ENCODE assay signal across 8 cellular contexts in the genomic region with DNA sequence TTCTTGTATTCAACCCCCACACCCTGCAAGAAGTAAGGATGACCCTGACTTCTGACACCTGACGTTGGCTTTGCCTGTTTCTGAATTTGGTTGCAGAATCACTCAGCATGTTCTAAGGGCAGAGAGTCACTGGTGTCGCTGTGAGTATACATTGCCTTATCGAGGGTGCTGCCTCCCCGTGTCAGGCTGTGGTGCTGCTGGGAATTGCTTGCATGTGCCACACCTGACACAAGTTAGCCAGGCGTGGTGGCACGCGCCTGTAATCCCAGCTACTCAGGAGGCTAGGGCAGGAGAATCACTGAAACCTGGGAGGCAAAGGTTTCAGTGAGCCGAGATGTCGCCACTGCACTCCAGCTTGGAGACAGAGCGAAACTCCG. TPM values are rescaled to one million over a fixed set of nuclear protein-coding genes. Genes with fewer than 3 reads are reported as not detected.
DNase-seq lines count a peak whose midpoint lies in the region; ATAC-seq lines count a peak whose summit lies in the region.

No MANE protein-coding gene starts in this region.

- H3K27ac Mint-ChIP-seq in activated naive CD8-positive, alpha-beta T cell treated with anti-CD3 and anti-CD28 coated beads, Interleukin-2, amount 10 ng/mL, durations not matched to agents 7 days and 5 days = peak overlapping the region; percentile 48

- DNase-seq in D341Med (ENCODE audit: low spot score) = peak; percentile 68
- DNase-seq in SK-N-DZ (ENCODE audit: low spot score) = peak; percentile 41
- peak; percentile 59 for DNase-seq in activated naive CD8-positive, alpha-beta T cell treated with anti-CD3 and anti-CD28 coated beads, Interleukin-2, amount 10 ng/mL, durations not matched to agents 7 days and 5 days
- DNase-seq in midbrain (lab: John Stamatoyannopoulos, UW) = peak; percentile 5
- no peak for DNase-seq in HK-2 (ENCODE audit: unreplicated experiment)
- DNase-seq in retina = no peak
- DNase-seq in HuH-7 (ENCODE audit: low spot score) = no peak

- H3K27me3 Mint-ChIP-seq in activated naive CD8-positive, alpha-beta T cell treated with anti-CD3 and anti-CD28 coated beads, Interleukin-2, amount 10 ng/mL, durations not matched to agents 7 days and 5 days = peaks cover 15% of the 10 kb centered on the region

- H3K9me3 Mint-ChIP-seq in activated naive CD8-positive, alpha-beta T cell treated with anti-CD3 and anti-CD28 coated beads, Interleukin-2, amount 10 ng/mL, durations not matched to agents 7 days and 5 days = no peaks in the 10 kb centered on the region

- POLR2A ChIA-PET in activated naive CD8-positive, alpha-beta T cell treated with anti-CD3 and anti-CD28 coated beads, Interleukin-2, amount 10 ng/mL, durations not matched to agents 7 days and 5 days (lab: Charles Lee) = interaction anchor here (0.6 to 1.3 kb wide), 2 partner anchors 218 to 236 kb away, joined by 3 to 8 read pairs; no protein-coding TSS in a partner anchor

- H3K36me3 Mint-ChIP-seq in activated naive CD8-positive, alpha-beta T cell treated with anti-CD3 and anti-CD28 coated beads, Interleukin-2, amount 10 ng/mL, durations not matched to agents 7 days and 5 days = peaks cover 3% of the 10 kb centered on the region

- peaks cover 31% of the 10 kb centered on the region for H3K4me1 Mint-ChIP-seq in activated naive CD8-positive, alpha-beta T cell treated with anti-CD3 and anti-CD28 coated beads, Interleukin-2, amount 10 ng/mL, durations not matched to agents 7 days and 5 days

- peak; percentile 55 for ATAC-seq in HG03378 (IDR thresholded peaks at IDR 0.05; ENCODE audit: unreplicated experiment)
- ATAC-seq in activated naive CD8-positive, alpha-beta T cell treated with anti-CD3 and anti-CD28 coated beads, Interleukin-2, amount 10 ng/mL, durations not matched to agents 7 days and 5 days (ENCODE audit: low read depth) = peak; percentile 78

- H3K4me3 Mint-ChIP-seq in activated naive CD8-positive, alpha-beta T cell treated with anti-CD3 and anti-CD28 coated beads, Interleukin-2, amount 10 ng/mL, durations not matched to agents 7 days and 5 days = peak overlapping the region; percentile 62

RNA-seq across cellular contexts. Expression of a gene that starts 45.9 kb away (rescaled TPM):
- 13.2 and 13.3 TPM in 2 replicates for polyA plus RNA-seq in SK-N-DZ (2014; cell fraction: cytosol; rRNA removed)
- polyA plus RNA-seq in SK-N-DZ (2014; cell fraction: nucleus; rRNA removed) = 23.2 and 39.7 TPM in 2 replicates
- total RNA-seq in activated naive CD8-positive, alpha-beta T cell treated with anti-CD3 and anti-CD28 coated beads, Interleukin-2, amount 10 ng/mL, durations not matched to agents 7 days and 5 days = 10 to 100 TPM; 27.2 to 28.5 TPM

RNA-seq across cellular contexts. Expression of a gene that starts 59.7 kb away (rescaled TPM):
- 23.6 and 26.5 TPM in 2 replicates for polyA plus RNA-seq in SK-N-DZ (2014; cell fraction: cytosol; rRNA removed)
- polyA plus RNA-seq in SK-N-DZ (2014; cell fraction: nucleus; rRNA removed) = 17.2 and 17.4 TPM in 2 replicates
- total RNA-seq in activated naive CD8-positive, alpha-beta T cell treated with anti-CD3 and anti-CD28 coated beads, Interleukin-2, amount 10 ng/mL, durations not matched to agents 7 days and 5 days = 10 to 100 TPM; 27.1 to 30.5 TPM

Comparison
In these comparisons a context has a peak if more than half of its experiments do, and no peak if none do; other contexts are left out.
1. DNase-seq: peak in D341Med (single experiment), SK-N-DZ (single experiment), activated naive CD8-positive, alpha-beta T cell treated with anti-CD3 and anti-CD28 coated beads, Interleukin-2, amount 10 ng/mL, durations not matched to agents 7 days and 5 days (single experiment) and midbrain (single experiment); none in HK-2 (single experiment), retina (single experiment) and HuH-7 (single experiment).